Comparison of ENCODE assay signal across 11 cellular contexts in the genomic region with DNA sequence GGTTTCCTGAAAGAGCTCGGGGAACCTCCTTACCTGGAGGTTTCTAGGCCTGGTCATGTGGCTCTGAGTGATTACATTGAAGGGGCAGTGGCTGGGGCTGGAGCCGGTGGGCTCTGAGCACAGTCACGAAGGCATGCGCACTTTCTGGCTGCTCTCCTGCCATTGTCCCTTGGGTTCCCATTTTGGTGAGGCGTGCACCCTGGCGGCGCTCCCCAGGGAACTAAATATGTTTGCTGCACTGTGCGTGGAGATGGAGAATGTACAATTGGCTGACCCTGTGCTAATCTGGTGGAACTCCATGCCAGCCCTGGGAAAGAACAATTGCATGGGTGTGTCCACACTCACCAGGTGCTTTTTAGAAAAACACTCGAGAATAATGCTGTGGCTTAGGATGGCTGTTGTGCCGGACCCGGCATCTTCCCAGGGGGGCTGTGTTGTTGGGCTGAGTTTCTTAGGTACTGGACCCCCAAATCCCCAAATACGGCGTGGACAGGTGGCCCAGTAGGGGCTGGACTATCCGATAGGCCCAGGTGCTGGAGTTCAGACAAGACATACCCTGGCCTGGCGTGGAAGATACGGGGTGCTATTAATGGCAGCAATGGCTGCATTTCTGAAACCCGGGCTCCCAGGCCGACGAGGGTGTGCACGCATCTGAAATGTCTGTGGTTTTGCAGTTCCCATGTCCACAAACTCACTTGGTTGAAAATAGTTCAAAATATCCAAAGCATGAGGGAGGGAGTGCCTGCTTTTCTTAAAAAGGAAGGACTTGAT.
DNase-seq lines count a peak whose midpoint lies in the region; ATAC-seq and TF ChIP-seq lines count a peak whose summit lies in the region.
"Had no signal": no experiment of that assay in that cellular context is flagged by ENCODE, and none has a peak within 500 bp of the region (broad histone marks: within the 10 kb centered on the region; RNA-seq: fewer than 3 reads in every experiment).

No MANE protein-coding gene starts in this region.

- H3K27me3 ChIP-seq in stomach smooth muscle (ENCODE audit: control insufficient read depth in 1 of 2, insufficient read depth in 2 of 2, low read length in 2 of 2) = no peaks in the 10 kb centered on the region

- peak overlapping the region in 1 of 2 donors; percentile 93 for H3K4me3 ChIP-seq in stomach smooth muscle (ENCODE audit: low read length in 2 of 2)

- H3K36me3 ChIP-seq in stomach smooth muscle (ENCODE audit: control insufficient read depth in 2 of 2, insufficient read depth in 2 of 2, low read length in 2 of 2) = no peaks in the 10 kb centered on the region

- H3K4me1 Mint-ChIP-seq in T-helper 1 cell treated with Interleukin-12 subunit alpha and Interleukin-12 subunit beta and Interleukin-4 antibody, amounts not matched to agents 30 μg/mL and 1 μg/mL, for 36 hours (ENCODE audit: low read depth) = peaks cover 43% of the 10 kb centered on the region
- H3K4me1 Mint-ChIP-seq in WTC11 (peaks cover 62% of the 10 kb centered on the region), immature natural killer cell (peaks cover 52 to 54% of the 10 kb centered on the region in 2 donors)

- H3K9me3 Mint-ChIP-seq in T-helper 1 cell treated with Interleukin-12 subunit alpha and Interleukin-12 subunit beta and Interleukin-4 antibody, amounts not matched to agents 30 μg/mL and 1 μg/mL, for 36 hours = no peaks in the 10 kb centered on the region
- no peaks in the 10 kb centered on the region for H3K9me3 Mint-ChIP-seq in WTC11
- no peaks in the 10 kb centered on the region for H3K9me3 Mint-ChIP-seq in immature natural killer cell
- H3K9me3 Mint-ChIP-seq: activated T-helper 2 cell treated with anti-CD3 and anti-CD28 coated beads, Interferon-gamma antibody, Interleukin-2, Interleukin-4, amounts not matched to agents 10 μg/mL and 5 μg/mL and 100 μg/mL, durations not matched to agents 14 hours and 24 hours and 36 hours had no signal

- H3K4me1 ChIP-seq in stomach smooth muscle (ENCODE audit: control insufficient read depth, insufficient read depth, low read length) = peaks cover 67% of the 10 kb centered on the region

- H3K36me3 Mint-ChIP-seq in T-helper 1 cell treated with Interleukin-12 subunit alpha and Interleukin-12 subunit beta and Interleukin-4 antibody, amounts not matched to agents 30 μg/mL and 1 μg/mL, for 36 hours (ENCODE audit: low read depth) = peaks cover 14% of the 10 kb centered on the region
- H3K36me3 Mint-ChIP-seq in WTC11 = no peaks in the 10 kb centered on the region
- no peaks in the 10 kb centered on the region for H3K36me3 Mint-ChIP-seq in immature natural killer cell

- peak overlapping the region; percentile 26 for H3K27ac Mint-ChIP-seq in T-helper 1 cell treated with Interleukin-12 subunit alpha and Interleukin-12 subunit beta and Interleukin-4 antibody, amounts not matched to agents 30 μg/mL and 1 μg/mL, for 36 hours
- H3K27ac Mint-ChIP-seq in WTC11 = no peak overlapping the region
- H3K27ac Mint-ChIP-seq in immature natural killer cell = peak overlapping the region; percentile 66 to 95 (median 84)

- peak overlapping the region; percentile 42 to 93 for H3K9ac ChIP-seq in stomach smooth muscle (ENCODE audit: low read length in 2 of 2)

- CTCF ChIA-PET in WTC11 (lab: Charles Lee) = interaction anchor here (1.5 kb wide), 1 partner anchor 39 kb away, joined by 4 read pairs; no protein-coding TSS in a partner anchor

- ATAC-seq in WTC11 (no peak), HG03432 (IDR thresholded peaks at IDR 0.05; ENCODE audit: unreplicated experiment) (no peak)

- H3K9me3 ChIP-seq in stomach smooth muscle (ENCODE audit: control insufficient read depth in 2 of 2, low read length in 2 of 2) = no peaks in the 10 kb centered on the region

- H3K4me3 Mint-ChIP-seq in T-helper 1 cell treated with Interleukin-12 subunit alpha and Interleukin-12 subunit beta and Interleukin-4 antibody, amounts not matched to agents 30 μg/mL and 1 μg/mL, for 36 hours = peak overlapping the region; percentile 80
- peak overlapping the region; percentile 66 for H3K4me3 Mint-ChIP-seq in WTC11
- peak overlapping the region; percentile 76 to 86 (median 82) for H3K4me3 Mint-ChIP-seq in immature natural killer cell

- POLR2A ChIA-PET in WTC11 (lab: Charles Lee) = interaction anchor here (0.6 to 1.1 kb wide), 2 partner anchors 10 to 50 kb away, joined by 3 read pairs; no protein-coding TSS in a partner anchor

- DNase-seq in T-helper 1 cell (no peak), WTC11 (ENCODE audit: low spot score) (no peak), immature natural killer cell (no peak), activated T-cell treated with anti-CD3 and anti-CD28 coated beads for 4 hours (no peak), caudate nucleus (lab: John Stamatoyannopoulos, UW) (no peak)
- DNase-seq: mammary epithelial cell, NCI-H1105 treated with DMSO at 0.1 percent for 48 hours had no signal

- no peak for TF ChIP-seq CTCF in WTC11 (IDR thresholded peaks at IDR 0.05)

- H3K27ac ChIP-seq in stomach smooth muscle (ENCODE audit: low read length) = peak overlapping the region; percentile 96
- H3K27ac ChIP-seq in caudate nucleus (ENCODE audit: low read depth, low read length) = no peak overlapping the region

- peaks cover 6% of the 10 kb centered on the region for H3K27me3 Mint-ChIP-seq in T-helper 1 cell treated with Interleukin-12 subunit alpha and Interleukin-12 subunit beta and Interleukin-4 antibody, amounts not matched to agents 30 μg/mL and 1 μg/mL, for 36 hours (ENCODE audit: low read depth)
- H3K27me3 Mint-ChIP-seq in WTC11 (ENCODE audit: low read depth) (no peaks in the 10 kb centered on the region), immature natural killer cell (ENCODE audit: low read depth in 3 of 3) (peaks cover 5 to 8% (median 7%) of the 10 kb centered on the region in 3 donors)

TF ChIP-seq in WTC11, 78 proteins besides CTCF, POLR2A, EP300 and RAD21:
- no peak for TF ChIP-seq HMGA2 (CRISPR knock-in tag; IDR thresholded peaks at IDR 0.05)
- no peak for TF ChIP-seq JAZF1 (CRISPR knock-in tag; IDR thresholded peaks at IDR 0.05)
- no peak for TF ChIP-seq SMAD4 (CRISPR knock-in tag; IDR thresholded peaks at IDR 0.05)
- TF ChIP-seq, protein P1, sequence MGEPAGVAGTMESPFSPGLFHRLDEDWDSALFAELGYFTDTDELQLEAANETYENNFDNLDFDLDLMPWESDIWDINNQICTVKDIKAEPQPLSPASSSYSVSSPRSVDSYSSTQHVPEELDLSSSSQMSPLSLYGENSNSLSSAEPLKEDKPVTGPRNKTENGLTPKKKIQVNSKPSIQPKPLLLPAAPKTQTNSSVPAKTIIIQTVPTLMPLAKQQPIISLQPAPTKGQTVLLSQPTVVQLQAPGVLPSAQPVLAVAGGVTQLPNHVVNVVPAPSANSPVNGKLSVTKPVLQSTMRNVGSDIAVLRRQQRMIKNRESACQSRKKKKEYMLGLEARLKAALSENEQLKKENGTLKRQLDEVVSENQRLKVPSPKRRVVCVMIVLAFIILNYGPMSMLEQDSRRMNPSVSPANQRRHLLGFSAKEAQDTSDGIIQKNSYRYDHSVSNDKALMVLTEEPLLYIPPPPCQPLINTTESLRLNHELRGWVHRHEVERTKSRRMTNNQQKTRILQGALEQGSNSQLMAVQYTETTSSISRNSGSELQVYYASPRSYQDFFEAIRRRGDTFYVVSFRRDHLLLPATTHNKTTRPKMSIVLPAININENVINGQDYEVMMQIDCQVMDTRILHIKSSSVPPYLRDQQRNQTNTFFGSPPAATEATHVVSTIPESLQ (CRISPR knock-in tag; IDR thresholded peaks at IDR 0.05) = no peak
- TF ChIP-seq, protein P2, sequence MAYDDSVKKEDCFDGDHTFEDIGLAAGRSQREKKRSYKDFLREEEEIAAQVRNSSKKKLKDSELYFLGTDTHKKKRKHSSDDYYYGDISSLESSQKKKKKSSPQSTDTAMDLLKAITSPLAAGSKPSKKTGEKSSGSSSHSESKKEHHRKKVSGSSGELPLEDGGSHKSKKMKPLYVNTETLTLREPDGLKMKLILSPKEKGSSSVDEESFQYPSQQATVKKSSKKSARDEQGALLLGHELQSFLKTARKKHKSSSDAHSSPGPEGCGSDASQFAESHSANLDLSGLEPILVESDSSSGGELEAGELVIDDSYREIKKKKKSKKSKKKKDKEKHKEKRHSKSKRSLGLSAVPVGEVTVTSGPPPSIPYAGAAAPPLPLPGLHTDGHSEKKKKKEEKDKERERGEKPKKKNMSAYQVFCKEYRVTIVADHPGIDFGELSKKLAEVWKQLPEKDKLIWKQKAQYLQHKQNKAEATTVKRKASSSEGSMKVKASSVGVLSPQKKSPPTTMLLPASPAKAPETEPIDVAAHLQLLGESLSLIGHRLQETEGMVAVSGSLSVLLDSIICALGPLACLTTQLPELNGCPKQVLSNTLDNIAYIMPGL (CRISPR knock-in tag; IDR thresholded peaks at IDR 0.05) = no peak
- no peak for TF ChIP-seq CREM (CRISPR knock-in tag; IDR thresholded peaks at IDR 0.05)
- TF ChIP-seq GTF2I (CRISPR knock-in tag; conservative IDR thresholded peaks at IDR 0.05) = no peak
- TF ChIP-seq FOXJ3 (CRISPR knock-in tag; IDR thresholded peaks at IDR 0.05; ENCODE audit: borderline replicate concordance) = no peak
- TF ChIP-seq, protein P3, sequence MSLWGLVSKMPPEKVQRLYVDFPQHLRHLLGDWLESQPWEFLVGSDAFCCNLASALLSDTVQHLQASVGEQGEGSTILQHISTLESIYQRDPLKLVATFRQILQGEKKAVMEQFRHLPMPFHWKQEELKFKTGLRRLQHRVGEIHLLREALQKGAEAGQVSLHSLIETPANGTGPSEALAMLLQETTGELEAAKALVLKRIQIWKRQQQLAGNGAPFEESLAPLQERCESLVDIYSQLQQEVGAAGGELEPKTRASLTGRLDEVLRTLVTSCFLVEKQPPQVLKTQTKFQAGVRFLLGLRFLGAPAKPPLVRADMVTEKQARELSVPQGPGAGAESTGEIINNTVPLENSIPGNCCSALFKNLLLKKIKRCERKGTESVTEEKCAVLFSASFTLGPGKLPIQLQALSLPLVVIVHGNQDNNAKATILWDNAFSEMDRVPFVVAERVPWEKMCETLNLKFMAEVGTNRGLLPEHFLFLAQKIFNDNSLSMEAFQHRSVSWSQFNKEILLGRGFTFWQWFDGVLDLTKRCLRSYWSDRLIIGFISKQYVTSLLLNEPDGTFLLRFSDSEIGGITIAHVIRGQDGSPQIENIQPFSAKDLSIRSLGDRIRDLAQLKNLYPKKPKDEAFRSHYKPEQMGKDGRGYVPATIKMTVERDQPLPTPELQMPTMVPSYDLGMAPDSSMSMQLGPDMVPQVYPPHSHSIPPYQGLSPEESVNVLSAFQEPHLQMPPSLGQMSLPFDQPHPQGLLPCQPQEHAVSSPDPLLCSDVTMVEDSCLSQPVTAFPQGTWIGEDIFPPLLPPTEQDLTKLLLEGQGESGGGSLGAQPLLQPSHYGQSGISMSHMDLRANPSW (CRISPR knock-in tag; conservative IDR thresholded peaks at IDR 0.05; ENCODE audit: low read depth) = no peak
